ENCODE assay signal across 10 cellular contexts in genomic region chr2:237456200-237456731, GRCh38. TPM values are rescaled to one million over a fixed set of nuclear protein-coding genes. Genes with fewer than 3 reads are reported as not detected.
DNase-seq lines count a peak whose midpoint lies in the region; ATAC-seq and TF ChIP-seq lines count a peak whose summit lies in the region.
"Had no signal": no experiment of that assay in that cellular context is flagged by ENCODE, and none has a peak within 500 bp of the region (broad histone marks: within the 10 kb centered on the region; RNA-seq: fewer than 3 reads in every experiment).

No MANE protein-coding gene starts in this region.

- no peaks in the 10 kb centered on the region for H3K9me3 ChIP-seq in heart left ventricle
- H3K9me3 ChIP-seq: colonic mucosa had no signal

- 34 to 55% (median 50%) methylated on average over 7 to 10 of the region's 10 CpGs for WGBS in heart left ventricle, 4 donors

- peak; percentile 85 to 94 (median 92) for ATAC-seq in heart left ventricle
- ATAC-seq in stimulated activated effector memory CD8-positive, alpha-beta T cell treated with anti-CD3 and anti-CD28 coated beads, Interleukin-12 subunit alpha, Interleukin-12 subunit beta, amount 100 ng/mL, for 72 hours: no peak
- ATAC-seq in HG02798 (IDR thresholded peaks at IDR 0.05; ENCODE audit: poor library complexity, unreplicated experiment): no peak
- ATAC-seq in HG02852 (IDR thresholded peaks at IDR 0.05; ENCODE audit: unreplicated experiment): no peak
- ATAC-seq: GM23338 had no signal

- TF ChIP-seq CTCF in HFFc6 (IDR thresholded peaks at IDR 0.05): no peak
- no peak for TF ChIP-seq CTCF in heart left ventricle (IDR thresholded peaks at IDR 0.05)

- H3K9me3 Mint-ChIP-seq in HFFc6: 0 out of 2 replicates have a peak, but pooled peaks cover 3% of the 10 kb centered on the region
- peaks cover 9% of the 10 kb centered on the region for H3K9me3 Mint-ChIP-seq in stimulated activated effector memory CD8-positive, alpha-beta T cell treated with anti-CD3 and anti-CD28 coated beads, Interleukin-12 subunit alpha, Interleukin-12 subunit beta, amount 100 ng/mL, for 72 hours

- peaks cover 1% of the 10 kb centered on the region; the same call in 1 of the 2 replicates for H3K27me3 Mint-ChIP-seq in HFFc6 (ENCODE audit: insufficient read depth)

- H3K27ac Mint-ChIP-seq in HFFc6: peak overlapping the region; percentile 80
- H3K27ac Mint-ChIP-seq in stimulated activated effector memory CD8-positive, alpha-beta T cell treated with anti-CD3 and anti-CD28 coated beads, Interleukin-12 subunit alpha, Interleukin-12 subunit beta, amount 100 ng/mL, for 72 hours: peak overlapping the region; percentile 68
- H3K27ac Mint-ChIP-seq: GM23338 had no signal

- intact Hi-C loops in heart left ventricle (cut with DNase I): loop anchor here in 1 of 10 donors (5.0 kb wide), 1 partner anchor 34 kb away; no protein-coding TSS in a partner anchor

- DNase-seq in HFFc6 (peak; percentile 63), SK-N-DZ (ENCODE audit: low spot score) (peak; percentile 44), heart left ventricle (peak; percentile 73 to 88 (median 83)), UCSD-AML1 (lab: John Stamatoyannopoulos, UW; ENCODE audit: unreplicated experiment) (no peak), OCI-M1 (lab: John Stamatoyannopoulos, UW) (no peak)
- DNase-seq in stimulated activated effector memory CD8-positive, alpha-beta T cell treated with anti-CD3 and anti-CD28 coated beads, Interleukin-12 subunit alpha, Interleukin-12 subunit beta, amount 100 ng/mL, for 72 hours (ENCODE audit: low spot score in 2 of 2): no peak
- DNase-seq: colonic mucosa had no signal

- no peak for TF ChIP-seq POLR2A in heart left ventricle (IDR thresholded peaks at IDR 0.05)

- H3K27me3 ChIP-seq in heart left ventricle: peaks cover 0 to 3% (median 0%) of the 10 kb centered on the region in 9 donors
- H3K27me3 ChIP-seq: colonic mucosa had no signal

- no peaks in the 10 kb centered on the region for H3K36me3 ChIP-seq in heart left ventricle
- H3K36me3 ChIP-seq: colonic mucosa had no signal

- H3K36me3 Mint-ChIP-seq in HFFc6 (ENCODE audit: low read depth): peaks cover 12% of the 10 kb centered on the region; the same call in 1 of the 2 replicates
- no peaks in the 10 kb centered on the region for H3K36me3 Mint-ChIP-seq in stimulated activated effector memory CD8-positive, alpha-beta T cell treated with anti-CD3 and anti-CD28 coated beads, Interleukin-12 subunit alpha, Interleukin-12 subunit beta, amount 100 ng/mL, for 72 hours

- no peak overlapping the region for H3K4me3 ChIP-seq in heart left ventricle
- H3K4me3 ChIP-seq: colonic mucosa, GM23338 had no signal

- peaks cover 0 to 32% (median 11%) of the 10 kb centered on the region in 12 donors for H3K4me1 ChIP-seq in heart left ventricle
- H3K4me1 ChIP-seq: colonic mucosa had no signal

- H3K4me3 Mint-ChIP-seq in HFFc6: peak overlapping the region; percentile 7; the same call in 1 of the 2 replicates
- H3K4me3 Mint-ChIP-seq in stimulated activated effector memory CD8-positive, alpha-beta T cell treated with anti-CD3 and anti-CD28 coated beads, Interleukin-12 subunit alpha, Interleukin-12 subunit beta, amount 100 ng/mL, for 72 hours: peak overlapping the region; percentile 21
- H3K4me3 Mint-ChIP-seq: GM23338 had no signal

- H3K27ac ChIP-seq in heart left ventricle: peak overlapping the region in 8 of 12 donors; percentile 22 to 68 (median 50)
- H3K27ac ChIP-seq: colonic mucosa had no signal

- H3K4me1 Mint-ChIP-seq in HFFc6 (ENCODE audit: low read depth): peaks cover 81% of the 10 kb centered on the region
- H3K4me1 Mint-ChIP-seq in stimulated activated effector memory CD8-positive, alpha-beta T cell treated with anti-CD3 and anti-CD28 coated beads, Interleukin-12 subunit alpha, Interleukin-12 subunit beta, amount 100 ng/mL, for 72 hours: peaks cover 54% of the 10 kb centered on the region

RNA-seq across cellular contexts. Expression of gene MLPH, which starts 30.8 kb away (rescaled TPM):
- 10 to 100 TPM; 32.0 to 44.1 (median 41.0) TPM for total RNA-seq in HFFc6 (2021; fragmentation: NEBNext Ultra II Directional; extraction: Animal tissue kit (Norgen Biotek cat#: 25700))
- not detected in 2 replicates for polyA plus RNA-seq in SK-N-DZ (2014; cell fraction: cytosol; rRNA removed)
- polyA plus RNA-seq in SK-N-DZ (2014; cell fraction: nucleus; rRNA removed): not detected in 2 replicates
- 10 to 100 TPM; 20.4 to 50.3 (median 30.7) TPM for total RNA-seq in heart left ventricle
- polyA plus RNA-seq in heart left ventricle: 10 to 100 TPM; 18.3 to 60.3 TPM

RNA-seq across cellular contexts. Expression of gene COL6A3, which starts 42.3 kb away (rescaled TPM):
- 100 to 1,000 TPM; 409 to 759 (median 458) TPM for total RNA-seq in HFFc6 (2021; fragmentation: NEBNext Ultra II Directional; extraction: Animal tissue kit (Norgen Biotek cat#: 25700))
- polyA plus RNA-seq in SK-N-DZ (2014; cell fraction: cytosol; rRNA removed): 0.96 and 1.3 TPM in 2 replicates
- polyA plus RNA-seq in SK-N-DZ (2014; cell fraction: nucleus; rRNA removed): 1.1 and 1.5 TPM in 2 replicates
- 100 to 1,000 TPM in 3 of 9 donors, 10 to 100 TPM in 6; 41.3 to 290 (median 87.3) TPM for total RNA-seq in heart left ventricle
- polyA plus RNA-seq in heart left ventricle: 100 to 1,000 TPM in 1 of 2 donors, 10 to 100 TPM in 1; 17.4 to 115 TPM

Comparison
In these comparisons a context has a peak if more than half of its experiments do, and no peak if none do; other contexts are left out.
1. DNase-seq: peak in HFFc6 (single experiment), SK-N-DZ (single experiment) and heart left ventricle (5 of 5); none in stimulated activated effector memory CD8-positive, alpha-beta T cell treated with anti-CD3 and anti-CD28 coated beads, Interleukin-12 subunit alpha, Interleukin-12 subunit beta, amount 100 ng/mL, for 72 hours (0 of 2), UCSD-AML1 (single experiment) and OCI-M1 (single experiment).
2. ATAC-seq: peak in heart left ventricle (4 of 4); none in stimulated activated effector memory CD8-positive, alpha-beta T cell treated with anti-CD3 and anti-CD28 coated beads, Interleukin-12 subunit alpha, Interleukin-12 subunit beta, amount 100 ng/mL, for 72 hours (single experiment), HG02798 (single experiment) and HG02852 (single experiment).